10 cellular contexts compared by ENCODE assay signal in the genomic region with DNA sequence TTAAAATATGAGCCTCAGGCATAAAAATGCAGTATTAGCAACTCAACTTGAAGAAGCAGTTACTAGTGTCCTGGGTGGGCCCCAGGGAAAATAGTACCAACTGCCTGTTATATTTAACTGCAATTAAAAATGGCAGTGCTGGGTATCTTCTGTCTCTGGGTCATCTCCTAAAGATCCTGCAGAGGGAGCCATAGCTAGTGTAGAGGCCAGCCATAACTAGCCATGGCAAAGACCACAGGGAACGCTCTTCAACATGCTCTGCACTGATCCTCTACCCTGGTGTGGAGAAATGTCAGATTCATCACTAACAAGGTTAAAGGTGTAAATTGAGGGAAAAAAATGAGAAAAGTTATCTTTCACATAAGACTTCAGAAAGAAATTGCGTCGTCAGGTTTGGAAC.
DNase-seq lines count a peak whose midpoint lies in the region; ATAC-seq, FAIRE-seq and TF ChIP-seq lines count a peak whose summit lies in the region.
"Had no signal": no experiment of that assay in that cellular context is flagged by ENCODE, and none has a peak within 500 bp of the region (broad histone marks: within the 10 kb centered on the region; RNA-seq: fewer than 3 reads in every experiment).

No MANE protein-coding gene starts in this region.

- H3K4me1 ChIP-seq in endothelial cell of umbilical vein (ENCODE audit: control insufficient read depth, extremely low read depth, insufficient read depth, low read length): no peaks in the 10 kb centered on the region
- no peaks in the 10 kb centered on the region for H3K4me1 ChIP-seq in psoas muscle

- DNase-seq in NCI-H146 (lab: John Stamatoyannopoulos, UW) (peak; percentile 0), NCI-H146 treated with DMSO at 0.1 percent for 48 hours (lab: John Stamatoyannopoulos, UW; ENCODE audit: unreplicated experiment) (no peak), NCI-H69 (lab: John Stamatoyannopoulos, UW) (peak; percentile 47), endothelial cell of umbilical vein (ENCODE audit: low read depth, low spot score) (peak; percentile 8), psoas muscle (no peak)
- DNase-seq in activated CD8-positive, alpha-beta memory T cell treated with anti-CD3 and anti-CD28 coated beads for 24 hours: no peak
- no peak for DNase-seq in stimulated activated CD4-positive, alpha-beta T cell treated with anti-CD3 and anti-CD28 coated beads, Interleukin-12 subunit alpha, Interleukin-12 subunit beta, amount 100 ng/mL, for 4 hours

- no peak overlapping the region for H3K4me3 ChIP-seq in endothelial cell of umbilical vein (replicated peaks in 1 of 3; ENCODE audit: insufficient read depth in 1 of 3, low read depth in 1 of 3, low read length in 3 of 3)
- H3K4me3 ChIP-seq in psoas muscle: no peak overlapping the region
- H3K4me3 ChIP-seq: coronary artery, lung had no signal

- CTCF ChIA-PET in endothelial cell of umbilical vein (lab: Charles Lee): no interaction called here

- no peaks in the 10 kb centered on the region for H4K20me1 ChIP-seq in endothelial cell of umbilical vein (replicated peaks; ENCODE audit: control insufficient read depth, extremely low read depth, insufficient read depth, low read length)

- no peak overlapping the region for H3K4me2 ChIP-seq in endothelial cell of umbilical vein (ENCODE audit: insufficient read depth, low read length)

- TF ChIP-seq CTCF in endothelial cell of umbilical vein (IDR thresholded peaks at IDR 0.05; ENCODE audit: extremely low read depth in 1 of 2, insufficient read depth in 1 of 2, low read depth in 1 of 2, low read length in 2 of 2): peak; percentile 10 to 33
- TF ChIP-seq CTCF in psoas muscle (IDR thresholded peaks at IDR 0.05): peak; percentile 33

- H3K27ac ChIP-seq in endothelial cell of umbilical vein (ENCODE audit: insufficient read depth, low read depth, low read length) (no peak overlapping the region), psoas muscle (no peak overlapping the region)
- H3K27ac ChIP-seq: coronary artery had no signal

- H3K9me3 ChIP-seq in endothelial cell of umbilical vein (replicated peaks; ENCODE audit: control insufficient read depth, insufficient read depth, low read length): no peaks in the 10 kb centered on the region
- no peaks in the 10 kb centered on the region for H3K9me3 ChIP-seq in psoas muscle

- no peaks in the 10 kb centered on the region for H3K9me1 ChIP-seq in endothelial cell of umbilical vein (replicated peaks; ENCODE audit: control insufficient read depth, extremely low read depth, insufficient read depth, low read length)

- 61 to 71% (median 71%) methylated on average over 3 of the region's 3 CpGs for WGBS in psoas muscle, 3 donors

- H3K79me2 ChIP-seq in endothelial cell of umbilical vein (ENCODE audit: control insufficient read depth, insufficient read depth, low read length): no peaks in the 10 kb centered on the region

- H3K27me3 ChIP-seq in endothelial cell of umbilical vein (ENCODE audit: control insufficient read depth in 2 of 2, insufficient read depth in 2 of 2, low read length in 2 of 2) (no peaks in the 10 kb centered on the region), psoas muscle (ENCODE audit: insufficient read depth in 3 of 3, low read length in 2 of 3) (no peaks in the 10 kb centered on the region)

- FAIRE-seq in endothelial cell of umbilical vein (lab: Jason Lieb, UNC): no peak

- intact Hi-C loops in endothelial cell of umbilical vein (cut with micrococcal nuclease) (loop anchor here (5.0 kb wide), 1 partner anchor 366 kb away; no protein-coding TSS in a partner anchor), psoas muscle (cut with DNase I) (loop anchor here in 1 of 2 donors (5.0 to 10.0 kb wide), 2 partner anchors 299 to 366 kb away; partner anchors contain the start of gene UBE3A)

- BruUV-seq in endothelial cell of umbilical vein (replicated peaks; lab: Mats Ljungman, UMichigan): no TSS peak

- POLR2A ChIA-PET in endothelial cell of umbilical vein (lab: Charles Lee): no interaction called here

- no peak overlapping the region for H2AFZ ChIP-seq in endothelial cell of umbilical vein (ENCODE audit: low read depth, low read length)

- dilution Hi-C loops in endothelial cell of umbilical vein (cut with MboI; ENCODE audit: extremely low pct_ligation_motif_present, low sequenced_read_pairs): no loop called here

- H3K9ac ChIP-seq in endothelial cell of umbilical vein (replicated peaks; ENCODE audit: extremely low read depth, insufficient read depth, low read length): no peak overlapping the region

- H3K36me3 ChIP-seq in endothelial cell of umbilical vein (ENCODE audit: control insufficient read depth in 2 of 2, extremely low read depth in 1 of 2, insufficient read depth in 2 of 2, low read length in 2 of 2) (no peaks in the 10 kb centered on the region), psoas muscle (ENCODE audit: insufficient read depth in 1 of 2, low read depth in 1 of 2) (no peaks in the 10 kb centered on the region)

- TF ChIP-seq POLR2A in endothelial cell of umbilical vein (IDR thresholded peaks at IDR 0.05; ENCODE audit: low read depth, low read length): no peak

- ATAC-seq in psoas muscle: peak; percentile 55 to 88 (median 82)
- ATAC-seq in HG03354 (IDR thresholded peaks at IDR 0.05; ENCODE audit: poor library complexity, severe bottlenecking, unreplicated experiment): no peak

TF ChIP-seq in endothelial cell of umbilical vein, 7 proteins besides CTCF, POLR2A, EP300 and RAD21:
- TF ChIP-seq MAX (IDR thresholded peaks at IDR 0.05; ENCODE audit: insufficient read depth, insufficient read length) (no peak), POLR2AphosphoS5 (IDR thresholded peaks at IDR 0.05; ENCODE audit: insufficient read depth, low read depth, low read length) (no peak), GATA2 (IDR thresholded peaks at IDR 0.05; ENCODE audit: insufficient read depth, insufficient read length, low read depth, low read length) (no peak), EZH2 (IDR thresholded peaks at IDR 0.05; ENCODE audit: borderline replicate concordance, low read depth, low read length, severe bottlenecking) (no peak), JUN (IDR thresholded peaks at IDR 0.05; ENCODE audit: borderline replicate concordance, insufficient read depth, insufficient read length, low read depth) (no peak), MYC (IDR thresholded peaks at IDR 0.05; ENCODE audit: low read depth, low read length) (no peak), FOS (IDR thresholded peaks at IDR 0.05; ENCODE audit: borderline replicate concordance, insufficient read depth, low read length) (no peak)

Comparison
In these comparisons a context has a peak if more than half of its experiments do, and no peak if none do; other contexts are left out.
1. DNase-seq: peak in NCI-H146 (single experiment), NCI-H69 (single experiment) and endothelial cell of umbilical vein (single experiment); none in NCI-H146 treated with DMSO at 0.1 percent for 48 hours (single experiment), psoas muscle (0 of 2), activated CD8-positive, alpha-beta memory T cell treated with anti-CD3 and anti-CD28 coated beads for 24 hours (single experiment) and stimulated activated CD4-positive, alpha-beta T cell treated with anti-CD3 and anti-CD28 coated beads, Interleukin-12 subunit alpha, Interleukin-12 subunit beta, amount 100 ng/mL, for 4 hours (single experiment).